ENCODE assay signal across 8 cellular contexts in the genomic region with DNA sequence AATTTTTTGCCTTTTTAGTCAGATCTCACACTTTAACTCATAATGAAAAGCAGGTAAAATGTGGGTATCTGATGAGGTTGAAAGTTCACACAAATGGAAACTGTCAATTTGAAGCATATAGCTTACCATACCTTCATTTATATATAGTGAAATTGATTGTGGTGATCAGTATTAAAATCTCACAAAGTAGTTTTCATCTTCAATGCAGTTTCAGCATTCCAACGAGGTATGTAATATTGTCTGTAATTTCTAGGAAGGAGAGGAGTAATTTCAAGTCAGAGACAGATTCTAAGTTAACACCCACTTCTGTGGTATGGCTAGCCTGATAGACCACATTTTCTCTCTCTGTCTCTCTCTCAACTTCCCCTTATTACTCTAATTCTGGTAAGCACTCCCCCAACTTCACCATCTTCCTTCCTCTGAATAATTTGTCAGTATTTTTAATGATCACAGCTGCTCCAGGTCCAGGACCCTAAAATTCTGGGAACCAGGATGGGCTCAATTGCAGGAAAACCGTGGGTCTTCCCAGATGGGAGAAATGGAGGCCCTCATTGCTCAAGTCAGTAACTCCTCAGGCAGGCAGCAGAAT.
DNase-seq lines count a peak whose midpoint lies in the region; ATAC-seq and TF ChIP-seq lines count a peak whose summit lies in the region.
"Had no signal": no experiment of that assay in that cellular context is flagged by ENCODE, and none has a peak within 500 bp of the region (broad histone marks: within the 10 kb centered on the region; RNA-seq: fewer than 3 reads in every experiment).

No MANE protein-coding gene starts in this region.

- no peaks in the 10 kb centered on the region for H4K20me1 ChIP-seq in MM.1S (ENCODE audit: insufficient read depth, low read length)

- no peaks in the 10 kb centered on the region for H3K9me3 ChIP-seq in MM.1S (replicated peaks; ENCODE audit: insufficient read depth, low read length)

- no peak overlapping the region for H3K4me3 ChIP-seq in MM.1S (ENCODE audit: low read length)

- H3K27me3 ChIP-seq in MM.1S (replicated peaks; ENCODE audit: insufficient read depth, low read length): no peaks in the 10 kb centered on the region

- no peak for TF ChIP-seq CTCF in progenitor cell of endocrine pancreas (IDR thresholded peaks at IDR 0.05; ENCODE audit: unreplicated experiment)
- no peak for TF ChIP-seq CTCF in MM.1S (IDR thresholded peaks at IDR 0.05; ENCODE audit: low read length)

- H3K27me3 Mint-ChIP-seq in natural killer cell treated with Interleukin-12 subunit alpha and Interleukin-12 subunit beta and Interleukin-15 and Interleukin-18, amount 100 ng/mL, for 72 hours: no peaks in the 10 kb centered on the region
- no peaks in the 10 kb centered on the region for H3K27me3 Mint-ChIP-seq in progenitor cell of endocrine pancreas

- no peaks in the 10 kb centered on the region for H3F3A ChIP-seq in MM.1S (ENCODE audit: insufficient read depth, low read length)

- no peaks in the 10 kb centered on the region for H3K9me2 ChIP-seq in MM.1S (replicated peaks; ENCODE audit: insufficient read depth, low read length)

- no peak overlapping the region for H3K27ac ChIP-seq in MM.1S (ENCODE audit: low read length)

- no peak overlapping the region for H3K9ac ChIP-seq in MM.1S (ENCODE audit: low read length)

- peaks cover 15% of the 10 kb centered on the region for H3K36me3 Mint-ChIP-seq in natural killer cell treated with Interleukin-12 subunit alpha and Interleukin-12 subunit beta and Interleukin-15 and Interleukin-18, amount 100 ng/mL, for 72 hours
- H3K36me3 Mint-ChIP-seq in progenitor cell of endocrine pancreas (ENCODE audit: insufficient read depth): no peaks in the 10 kb centered on the region

- H2AFZ ChIP-seq in MM.1S (ENCODE audit: low read length): no peak overlapping the region

- peak overlapping the region; percentile 75 for H3K4me3 Mint-ChIP-seq in natural killer cell treated with Interleukin-12 subunit alpha and Interleukin-12 subunit beta and Interleukin-15 and Interleukin-18, amount 100 ng/mL, for 72 hours
- H3K4me3 Mint-ChIP-seq in progenitor cell of endocrine pancreas (ENCODE audit: low read depth): no peak overlapping the region

- no peak overlapping the region for H3K4me2 ChIP-seq in MM.1S (ENCODE audit: low read depth, low read length)

- H3K9me3 Mint-ChIP-seq in natural killer cell treated with Interleukin-12 subunit alpha and Interleukin-12 subunit beta and Interleukin-15 and Interleukin-18, amount 100 ng/mL, for 72 hours: peaks cover 17% of the 10 kb centered on the region
- no peaks in the 10 kb centered on the region for H3K9me3 Mint-ChIP-seq in progenitor cell of endocrine pancreas (ENCODE audit: low read depth)

- no peaks in the 10 kb centered on the region for H3K36me3 ChIP-seq in MM.1S (replicated peaks; ENCODE audit: insufficient read depth, low read length)

- ATAC-seq in GM19035 (IDR thresholded peaks at IDR 0.05; ENCODE audit: unreplicated experiment) (peak; percentile 98), HG02588 (IDR thresholded peaks at IDR 0.05; ENCODE audit: unreplicated experiment) (peak; percentile 99), HG03575 (IDR thresholded peaks at IDR 0.05; ENCODE audit: extremely low read depth, insufficient number of reproducible peaks, low FRiP score, unreplicated experiment) (peak; percentile 97)
- ATAC-seq in natural killer cell treated with Interleukin-12 subunit alpha and Interleukin-12 subunit beta and Interleukin-15 and Interleukin-18, amount 100 ng/mL, for 72 hours: peak; percentile 88

- H3K4me1 ChIP-seq in MM.1S (ENCODE audit: low read length): no peaks in the 10 kb centered on the region

- H3K79me2 ChIP-seq in MM.1S (ENCODE audit: low read length): no peaks in the 10 kb centered on the region

- peaks cover 52 to 62% of the 10 kb centered on the region in 2 donors for H3K4me1 Mint-ChIP-seq in natural killer cell treated with Interleukin-12 subunit alpha and Interleukin-12 subunit beta and Interleukin-15 and Interleukin-18, amount 100 ng/mL, for 72 hours (ENCODE audit: low read depth in 2 of 2)
- peaks cover 6% of the 10 kb centered on the region for H3K4me1 Mint-ChIP-seq in progenitor cell of endocrine pancreas (ENCODE audit: low read depth)

- no peak for DNase-seq in natural killer cell treated with Interleukin-12 subunit alpha and Interleukin-12 subunit beta and Interleukin-15 and Interleukin-18, amount 100 ng/mL, for 72 hours (ENCODE audit: low spot score)
- DNase-seq in middle frontal gyrus (ENCODE audit: extremely low spot score, low spot score): no peak
- DNase-seq in progenitor cell of endocrine pancreas (ENCODE audit: low spot score, unreplicated experiment): no peak
- DNase-seq in MM.1S: no peak
- DNase-seq: NCI-H1048 had no signal

- H3K27ac Mint-ChIP-seq in natural killer cell treated with Interleukin-12 subunit alpha and Interleukin-12 subunit beta and Interleukin-15 and Interleukin-18, amount 100 ng/mL, for 72 hours: peak overlapping the region; percentile 71 to 75
- no peak overlapping the region for H3K27ac Mint-ChIP-seq in progenitor cell of endocrine pancreas
